8 cellular contexts compared by ENCODE assay signal in the genomic region with DNA sequence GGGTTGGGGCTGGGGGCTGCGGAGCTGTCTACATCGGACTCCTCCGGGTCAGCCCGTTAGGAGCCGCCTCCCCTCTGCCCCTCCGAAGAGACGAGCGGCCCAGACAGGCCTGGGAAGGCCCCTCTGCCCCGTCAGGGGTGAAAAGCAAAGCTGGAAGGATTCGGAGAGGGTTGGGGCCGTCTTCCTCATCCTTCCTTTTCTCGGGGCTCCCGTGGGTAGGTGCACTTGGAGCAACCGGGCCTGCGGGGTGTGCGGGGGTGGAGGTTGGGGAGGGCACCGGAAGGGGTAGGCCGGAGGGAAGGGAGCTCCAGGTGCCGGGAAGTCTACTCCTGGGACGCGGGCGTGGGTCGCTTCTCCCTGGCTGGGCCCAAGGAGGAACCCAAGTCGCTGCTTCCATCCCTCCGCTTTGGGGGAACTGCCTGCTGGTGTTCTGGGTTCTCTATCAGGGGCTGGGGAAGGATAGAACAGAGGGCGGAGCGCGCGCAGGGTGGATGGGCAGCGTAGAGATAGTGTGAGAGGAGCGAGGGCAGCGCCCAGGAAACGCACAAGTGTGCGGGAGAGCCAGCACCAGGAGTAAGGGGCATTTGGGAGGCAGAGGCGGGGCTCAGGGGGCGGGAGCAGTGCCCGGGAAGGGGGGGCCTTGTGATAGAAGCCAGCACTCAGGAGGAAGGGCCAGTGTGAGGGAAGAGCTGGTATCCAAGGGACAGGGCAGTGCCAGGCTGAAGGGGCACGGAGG. TPM values are rescaled to one million over a fixed set of nuclear protein-coding genes. Genes with fewer than 3 reads are reported as not detected.
A peak's percentile ranks its signal among the peaks of the same experiment; 100 is the strongest.
DNase-seq lines count a peak whose midpoint lies in the region; ATAC-seq and TF ChIP-seq lines count a peak whose summit lies in the region.

No MANE protein-coding gene starts in this region.

- POLR2A ChIA-PET in AG04449 (lab: Yijun Ruan, JAX) (interaction anchor here (0.7 to 1.5 kb wide), 4 partner anchors 9 to 175 kb away, joined by 3 to 5 read pairs (median 4); no protein-coding TSS in a partner anchor), RWPE1 (lab: Yijun Ruan, JAX; ENCODE audit: low non-redundant PET) (interaction anchor here (0.6 to 0.8 kb wide), 2 partner anchors 27 to 60 kb away, joined by 3 to 5 read pairs; no protein-coding TSS in a partner anchor)

- peaks cover 17% of the 10 kb centered on the region for H3K27me3 ChIP-seq in HUES48 (ENCODE audit: control insufficient read depth, insufficient read depth, low read length)
- H3K27me3 ChIP-seq in right atrium auricular region = no peaks in the 10 kb centered on the region

- peaks cover 13% of the 10 kb centered on the region for H3K4me1 ChIP-seq in HUES48 (ENCODE audit: control insufficient read depth, insufficient read depth, low read length)
- H3K4me1 ChIP-seq in right atrium auricular region = peaks cover 0 to 26% of the 10 kb centered on the region in 2 donors

- no peaks in the 10 kb centered on the region for H3K9me3 ChIP-seq in HUES48 (ENCODE audit: control insufficient read depth, insufficient read depth, low read length)
- no peaks in the 10 kb centered on the region for H3K9me3 ChIP-seq in right atrium auricular region

- ATAC-seq in GM18511 (IDR thresholded peaks at IDR 0.05; ENCODE audit: unreplicated experiment) = peak; percentile 11

- H3K9ac ChIP-seq in HUES48 (ENCODE audit: low read depth, low read length) = peak overlapping the region; percentile 55

- CTCF ChIA-PET in AG04449 (lab: Yijun Ruan, JAX) = interaction anchor here (0.7 to 4.1 kb wide), 6 partner anchors 8 to 177 kb away, joined by 3 to 22 read pairs (median 4); a partner anchor contains a TSS
- CTCF ChIA-PET in RWPE1 (lab: Yijun Ruan, JAX) = interaction anchor here (0.6 to 1.8 kb wide), 3 partner anchors 16 to 386 kb away, joined by 3 to 6 read pairs (median 3); no protein-coding TSS in a partner anchor

- DNase-seq in AG04449 (ENCODE audit: low read depth, low spot score) (no peak), RWPE1 (ENCODE audit: low spot score) (peak; percentile 65), amniotic epithelial cell (ENCODE audit: low read depth) (peak; percentile 45), right atrium auricular region (ENCODE audit: low spot score) (peak; percentile 74), putamen (ENCODE audit: low spot score) (peak; percentile 75), NCI-H1092 (lab: John Stamatoyannopoulos, UW) (no peak)

- H3K4me3 ChIP-seq in AG04449 (ENCODE audit: low read depth, low read length) (peak overlapping the region; percentile 80), HUES48 (ENCODE audit: low read depth, low read length) (peak overlapping the region; percentile 95), right atrium auricular region (peak overlapping the region; percentile 80 to 89)

- peak overlapping the region; percentile 100 for H3K27ac ChIP-seq in HUES48 (ENCODE audit: low read depth, low read length)
- peak overlapping the region; percentile 99 for H3K27ac ChIP-seq in RWPE1
- H3K27ac ChIP-seq in right atrium auricular region = peak overlapping the region; percentile 97 to 99

- H3K36me3 ChIP-seq in HUES48 (ENCODE audit: control insufficient read depth, insufficient read depth, low read length) = peaks cover 35% of the 10 kb centered on the region
- peaks cover 24% of the 10 kb centered on the region for H3K36me3 ChIP-seq in right atrium auricular region

- TF ChIP-seq CTCF in AG04449 (IDR thresholded peaks at IDR 0.05; ENCODE audit: insufficient read depth, low read length, missing control alignments) (no peak), RWPE1 (conservative IDR thresholded peaks at IDR 0.05; ENCODE audit: low read depth) (no peak), right atrium auricular region (IDR thresholded peaks at IDR 0.05) (no peak)

RNA-seq across cellular contexts. Expression of a gene that starts 0.6 kb away (rescaled TPM):
- total RNA-seq in right atrium auricular region = 10 to 100 TPM; 26.8 to 35.5 TPM

RNA-seq across cellular contexts. Expression of a gene that starts 0.7 kb away (rescaled TPM):
- 1 to 10 TPM; 1.3 to 2.7 TPM for total RNA-seq in right atrium auricular region

RNA-seq across cellular contexts. Expression of a gene that starts 15.9 kb away (rescaled TPM):
- total RNA-seq in right atrium auricular region = under 1 TPM in 1 of 2 donors, not detected in 1; 0.55 TPM

RNA-seq across cellular contexts. Expression of a gene that starts 17.8 kb away (rescaled TPM):
- total RNA-seq in right atrium auricular region = 10 to 100 TPM in 1 of 2 donors, 1 to 10 TPM in 1; 7.0 to 13.4 TPM

RNA-seq across cellular contexts. Expression of a gene that starts 24.7 kb away (rescaled TPM):
- total RNA-seq in right atrium auricular region = 10 to 100 TPM; 33.7 to 45.8 TPM

Comparison
In these comparisons a context has a peak if more than half of its experiments do, and no peak if none do; other contexts are left out.
1. DNase-seq: peak in RWPE1 (single experiment), amniotic epithelial cell (single experiment), right atrium auricular region (single experiment) and putamen (single experiment); none in AG04449 (single experiment) and NCI-H1092 (single experiment).
2. Peak in every context shown above with its lines, with median percentiles within 50 percentile points of each other: H3K4me3 ChIP-seq and H3K27ac ChIP-seq.